9 cellular contexts compared by ENCODE assay signal in genomic region chr3:111610189-111610588, GRCh38. TPM values are rescaled to one million over a fixed set of nuclear protein-coding genes. Genes with fewer than 3 reads are reported as not detected.
A peak's percentile ranks its signal among the peaks of the same experiment; 100 is the strongest.
DNase-seq lines count a peak whose midpoint lies in the region; ATAC-seq and TF ChIP-seq lines count a peak whose summit lies in the region.
"Had no signal": no experiment of that assay in that cellular context is flagged by ENCODE, and none has a peak within 500 bp of the region (broad histone marks: within the 10 kb centered on the region; RNA-seq: fewer than 3 reads in every experiment).

No MANE protein-coding gene starts in this region.

- H3K4me1 ChIP-seq in right lobe of liver (no peaks in the 10 kb centered on the region), PC-9 (replicated peaks; ENCODE audit: insufficient read depth) (no peaks in the 10 kb centered on the region)

- peak overlapping the region; percentile 43 for H3K27ac ChIP-seq in CD4-positive, alpha-beta T cell (ENCODE audit: low read depth, low read length)
- H3K27ac ChIP-seq in right lobe of liver (no peak overlapping the region), PC-9 (no peak overlapping the region)
- H3K27ac ChIP-seq: SJSA1 had no signal

- no peaks in the 10 kb centered on the region for H3F3A ChIP-seq in PC-9 (ENCODE audit: insufficient read depth, low read depth)

- H3K9me3 Mint-ChIP-seq in CD4-positive, alpha-beta T cell = no peaks in the 10 kb centered on the region
- H3K9me3 Mint-ChIP-seq in activated T-helper 2 cell treated with anti-CD3 and anti-CD28 coated beads, Interferon-gamma antibody, Interleukin-2, Interleukin-4, amounts not matched to agents 10 μg/mL and 5 μg/mL and 100 μg/mL, durations not matched to agents 14 hours and 24 hours and 36 hours = no peaks in the 10 kb centered on the region

- H3K4me1 Mint-ChIP-seq in CD4-positive, alpha-beta T cell (ENCODE audit: low read depth) = peaks cover 64% of the 10 kb centered on the region
- peaks cover 93% of the 10 kb centered on the region for H3K4me1 Mint-ChIP-seq in activated T-helper 2 cell treated with anti-CD3 and anti-CD28 coated beads, Interferon-gamma antibody, Interleukin-2, Interleukin-4, amounts not matched to agents 10 μg/mL and 5 μg/mL and 100 μg/mL, durations not matched to agents 14 hours and 24 hours and 36 hours (ENCODE audit: low read depth)

- H3K36me3 ChIP-seq in right lobe of liver (no peaks in the 10 kb centered on the region), PC-9 (ENCODE audit: low read depth) (no peaks in the 10 kb centered on the region)
- H3K36me3 ChIP-seq: SJSA1 had no signal

- peak overlapping the region; percentile 54 for H3K4me3 Mint-ChIP-seq in CD4-positive, alpha-beta T cell
- H3K4me3 Mint-ChIP-seq in activated T-helper 2 cell treated with anti-CD3 and anti-CD28 coated beads, Interferon-gamma antibody, Interleukin-2, Interleukin-4, amounts not matched to agents 10 μg/mL and 5 μg/mL and 100 μg/mL, durations not matched to agents 14 hours and 24 hours and 36 hours (ENCODE audit: low read depth) = peak overlapping the region; percentile 69

- no peak overlapping the region for H2AFZ ChIP-seq in PC-9

- CTCF ChIA-PET in CD4-positive, alpha-beta T cell (lab: Charles Lee) = interaction anchor here (1.2 to 1.5 kb wide), 3 partner anchors 10 to 81 kb away, joined by 5 to 10 read pairs (median 6); no protein-coding TSS in a partner anchor
- CTCF ChIA-PET in PC-9 (lab: Charles Lee) = no interaction called here

- TF ChIP-seq POLR2A in right lobe of liver (IDR thresholded peaks at IDR 0.05) = no peak

- no TSS peak for BruUV-seq in PC-9 (replicated peaks; lab: Mats Ljungman, UMichigan)

- POLR2A ChIA-PET in CD4-positive, alpha-beta T cell (lab: Charles Lee) = interaction anchor here (0.6 to 2.0 kb wide), 16 partner anchors 8 to 1098 kb away, joined by 3 to 11 read pairs (median 4); partner anchors contain the start of gene ABHD10
- POLR2A ChIA-PET in PC-9 (lab: Charles Lee; ENCODE audit: unreplicated experiment) = no interaction called here

- H3K79me2 ChIP-seq in PC-9 (ENCODE audit: low read depth) = no peaks in the 10 kb centered on the region

- 59% methylated on average over 5 of the region's 5 CpGs for WGBS in right lobe of liver (ENCODE audit: insufficient coverage, low coverage, low lambda C conversion rate, missing lambda C conversion rate)

- peaks cover 83% of the 10 kb centered on the region for H3K36me3 Mint-ChIP-seq in CD4-positive, alpha-beta T cell (ENCODE audit: low read depth)
- peaks cover 88% of the 10 kb centered on the region for H3K36me3 Mint-ChIP-seq in activated T-helper 2 cell treated with anti-CD3 and anti-CD28 coated beads, Interferon-gamma antibody, Interleukin-2, Interleukin-4, amounts not matched to agents 10 μg/mL and 5 μg/mL and 100 μg/mL, durations not matched to agents 14 hours and 24 hours and 36 hours (ENCODE audit: low read depth)

- ATAC-seq in CD4-positive, alpha-beta T cell (ENCODE audit: poor library complexity) = peak; percentile 88
- ATAC-seq in GM19395 (IDR thresholded peaks at IDR 0.05; ENCODE audit: unreplicated experiment) (peak; percentile 97), HG03175 (IDR thresholded peaks at IDR 0.05; ENCODE audit: unreplicated experiment) (peak; percentile 95), right lobe of liver (no peak)

- DNase-seq in CD4-positive, alpha-beta T cell = peak in 2 of 10 experiments; percentile 16 to 49
- DNase-seq in activated T-helper 2 cell treated with anti-CD3 and anti-CD28 coated beads, Interferon-gamma antibody, Interleukin-2, Interleukin-4, amounts not matched to agents 10 μg/mL and 5 μg/mL and 100 μg/mL, durations not matched to agents 14 hours and 24 hours and 36 hours (ENCODE audit: low spot score) = peak; percentile 39
- no peak for DNase-seq in UCSD-AML1 (lab: John Stamatoyannopoulos, UW; ENCODE audit: unreplicated experiment)
- no peak for DNase-seq in right lobe of liver
- DNase-seq in PC-9 = no peak
- DNase-seq in stimulated activated CD4-positive, alpha-beta T cell treated with anti-CD3 and anti-CD28 coated beads, Interleukin-1b, Interleukin-23, amount 100 ng/mL, for 48 hours = no peak

- H3K4me3 ChIP-seq in right lobe of liver (no peak overlapping the region), PC-9 (no peak overlapping the region)
- H3K4me3 ChIP-seq: SJSA1 had no signal

- intact Hi-C loops in CD4-positive, alpha-beta T cell (cut with DNase I, micrococcal nuclease) = loop anchor here (1.0 to 5.0 kb wide), 3 partner anchors 57 to 539 kb away; partner anchors contain the start of genes CD96 (in 1 of the 2) and NECTIN3 (in 1 of the 2)
- intact Hi-C loops in activated T-helper 2 cell treated with anti-CD3 and anti-CD28 coated beads, Interferon-gamma antibody, Interleukin-2, Interleukin-4, amounts not matched to agents 10 μg/mL and 5 μg/mL and 100 μg/mL, durations not matched to agents 14 hours and 24 hours and 36 hours (cut with micrococcal nuclease) = loop anchor here (2.0 to 10.0 kb wide), 3 partner anchors 13 to 887 kb away; partner anchors contain the start of gene BTLA
- intact Hi-C loops in right lobe of liver (cut with DNase I) = no loop called here
- intact Hi-C loops in PC-9 (cut with micrococcal nuclease; ENCODE audit: unreplicated experiment) = no loop called here

- no peaks in the 10 kb centered on the region for H4K20me1 ChIP-seq in PC-9 (ENCODE audit: insufficient read depth)

- H3K27me3 ChIP-seq in CD4-positive, alpha-beta T cell (ENCODE audit: control insufficient read depth, insufficient read depth, low read length) = no peaks in the 10 kb centered on the region
- H3K27me3 ChIP-seq in right lobe of liver (no peaks in the 10 kb centered on the region), PC-9 (ENCODE audit: insufficient read depth, low read depth) (no peaks in the 10 kb centered on the region)
- H3K27me3 ChIP-seq: SJSA1 had no signal

- TF ChIP-seq CTCF in CD4-positive, alpha-beta T cell (IDR thresholded peaks at IDR 0.05) = no peak
- TF ChIP-seq CTCF in right lobe of liver (IDR thresholded peaks at IDR 0.05) (no peak), PC-9 (conservative IDR thresholded peaks at IDR 0.05) (no peak)

- no peaks in the 10 kb centered on the region for H3K27me3 Mint-ChIP-seq in CD4-positive, alpha-beta T cell
- H3K27me3 Mint-ChIP-seq in activated T-helper 2 cell treated with anti-CD3 and anti-CD28 coated beads, Interferon-gamma antibody, Interleukin-2, Interleukin-4, amounts not matched to agents 10 μg/mL and 5 μg/mL and 100 μg/mL, durations not matched to agents 14 hours and 24 hours and 36 hours (ENCODE audit: low read depth) = no peaks in the 10 kb centered on the region

- no peaks in the 10 kb centered on the region for H3K9me3 ChIP-seq in CD4-positive, alpha-beta T cell (ENCODE audit: control insufficient read depth, low read length)
- no peaks in the 10 kb centered on the region for H3K9me3 ChIP-seq in right lobe of liver
- H3K9me3 ChIP-seq in PC-9 (ENCODE audit: insufficient read depth, low read depth) = no peaks in the 10 kb centered on the region; the same call in 1 of the 2 replicates
- H3K9me3 ChIP-seq: SJSA1 had no signal

- H3K4me2 ChIP-seq in PC-9 = no peak overlapping the region

- no peaks in the 10 kb centered on the region for H3K9me2 ChIP-seq in PC-9 (ENCODE audit: insufficient read depth)

- H3K27ac Mint-ChIP-seq in CD4-positive, alpha-beta T cell = peak overlapping the region; percentile 88
- peak overlapping the region; percentile 98 for H3K27ac Mint-ChIP-seq in activated T-helper 2 cell treated with anti-CD3 and anti-CD28 coated beads, Interferon-gamma antibody, Interleukin-2, Interleukin-4, amounts not matched to agents 10 μg/mL and 5 μg/mL and 100 μg/mL, durations not matched to agents 14 hours and 24 hours and 36 hours

RNA-seq across cellular contexts. Expression of gene ZBED2, which starts 15.0 kb away (rescaled TPM):
- total RNA-seq in CD4-positive, alpha-beta T cell = under 1 TPM in 1 of 2 experiments, not detected in 1; 0.11 TPM
- 543 and 546 TPM in 2 replicates for total RNA-seq in activated T-helper 2 cell treated with anti-CD3 and anti-CD28 coated beads, Interferon-gamma antibody, Interleukin-2, Interleukin-4, amounts not matched to agents 10 μg/mL and 5 μg/mL and 100 μg/mL, durations not matched to agents 14 hours and 24 hours and 36 hours
- not detected for total RNA-seq in right lobe of liver
- 45.1 and 54.7 TPM in 2 replicates for total RNA-seq in PC-9 (2021)
- total RNA-seq: SJSA1 had no signal

Comparison
In these comparisons a context has a peak if more than half of its experiments do, and no peak if none do; other contexts are left out.
1. ATAC-seq: peak in CD4-positive, alpha-beta T cell (single experiment), GM19395 (single experiment) and HG03175 (single experiment); none in right lobe of liver (0 of 4).
2. RNA of gene ZBED2, which starts 15.0 kb away (total RNA-seq): 543 to 546 TPM in activated T-helper 2 cell treated with anti-CD3 and anti-CD28 coated beads, Interferon-gamma antibody, Interleukin-2, Interleukin-4, amounts not matched to agents 10 μg/mL and 5 μg/mL and 100 μg/mL, durations not matched to agents 14 hours and 24 hours and 36 hours and 45.1 to 54.7 TPM in PC-9; 0.11 TPM in CD4-positive, alpha-beta T cell and not detected in right lobe of liver; every median in the first group is over 10 times any median in the second.
3. intact Hi-C loops: an anchor here in CD4-positive, alpha-beta T cell (1.0 to 5.0 kb wide) and activated T-helper 2 cell treated with anti-CD3 and anti-CD28 coated beads, Interferon-gamma antibody, Interleukin-2, Interleukin-4, amounts not matched to agents 10 μg/mL and 5 μg/mL and 100 μg/mL, durations not matched to agents 14 hours and 24 hours and 36 hours (2.0 to 10.0 kb wide); none called in right lobe of liver and PC-9.